8 cellular contexts compared by ENCODE assay signal in the genomic region with DNA sequence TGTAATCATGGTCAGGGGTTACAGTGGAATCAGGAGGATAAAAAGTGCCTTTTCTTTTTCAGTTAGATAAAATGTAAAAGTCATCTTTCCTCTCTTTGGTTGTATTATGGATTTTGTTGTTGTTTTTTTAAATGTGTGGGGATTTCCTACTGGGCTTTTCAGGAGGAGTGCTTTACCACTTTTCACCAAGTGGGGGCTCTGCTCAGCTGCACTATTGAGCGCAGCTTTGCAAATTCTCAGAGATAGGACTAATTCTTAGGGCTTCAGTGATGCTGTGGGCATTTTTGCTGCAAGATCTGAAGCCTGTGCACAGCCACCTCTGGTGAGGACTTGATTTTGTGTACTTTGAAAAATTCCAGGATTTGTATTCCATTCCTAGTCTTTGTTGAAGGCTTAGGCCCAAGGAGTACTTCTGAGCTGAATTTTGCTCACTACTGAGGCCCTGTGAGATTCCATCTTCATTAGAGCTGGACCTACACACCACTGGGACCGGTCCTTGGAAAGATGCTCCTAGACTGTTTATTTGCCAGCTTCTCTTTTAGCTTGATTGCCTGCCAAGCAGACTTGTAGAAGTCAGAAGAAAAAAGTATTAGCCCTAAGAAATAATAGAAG.
DNase-seq lines count a peak whose midpoint lies in the region; TF ChIP-seq lines count a peak whose summit lies in the region.

No MANE protein-coding gene starts in this region.

- no peak overlapping the region for H3K4me3 ChIP-seq in coronary artery

- TF ChIP-seq CTCF in GM13977 (IDR thresholded peaks at IDR 0.05; ENCODE audit: extremely low read depth, insufficient read depth, missing control alignments) = peak; percentile 70
- TF ChIP-seq CTCF in VCaP (conservative IDR thresholded peaks at IDR 0.05) = peak; percentile 69
- no peak for TF ChIP-seq CTCF in coronary artery (IDR thresholded peaks at IDR 0.05)

- no peak overlapping the region for H3K27ac ChIP-seq in VCaP
- no peak overlapping the region for H3K27ac ChIP-seq in coronary artery

- in situ Hi-C loops in GM13977 (cut with MboI; ENCODE audit: low pct_unique_long_range_greater_than_20kb, low sequenced_read_pairs, unreplicated experiment) = no loop called here

- DNase-seq in AG20443 (ENCODE audit: low spot score) = peak; percentile 70
- peak; percentile 46 for DNase-seq in GM13977 (ENCODE audit: low spot score)
- peak; percentile 59 for DNase-seq in iPS-NIHi7 (ENCODE audit: extremely low spot score)
- DNase-seq in NCI-H146 treated with DMSO at 0.1 percent for 48 hours (lab: John Stamatoyannopoulos, UW; ENCODE audit: unreplicated experiment) = no peak
- no peak for DNase-seq in NCI-H1092 (lab: John Stamatoyannopoulos, UW)
- DNase-seq in coronary artery (ENCODE audit: low spot score) = no peak
- no peak for DNase-seq in MV-4-11 (lab: John Stamatoyannopoulos, UW)

Comparison
In these comparisons a context has a peak if more than half of its experiments do, and no peak if none do; other contexts are left out.
1. DNase-seq: peak in AG20443 (single experiment), GM13977 (single experiment) and iPS-NIHi7 (single experiment); none in NCI-H146 treated with DMSO at 0.1 percent for 48 hours (single experiment), NCI-H1092 (single experiment), coronary artery (single experiment) and MV-4-11 (single experiment).